In genomic region chr9:87570000-87570834, GRCh38 we compare ENCODE assay signal across 9 cellular contexts.
DNase-seq lines count a peak whose midpoint lies in the region; ATAC-seq and TF ChIP-seq lines count a peak whose summit lies in the region.
"Had no signal": no experiment of that assay in that cellular context is flagged by ENCODE, and none has a peak within 500 bp of the region (broad histone marks: within the 10 kb centered on the region; RNA-seq: fewer than 3 reads in every experiment).

No MANE protein-coding gene starts in this region.

- H3K9me3 Mint-ChIP-seq in neural progenitor cell = no peaks in the 10 kb centered on the region

- H3K4me2 ChIP-seq in neural progenitor cell = peak overlapping the region; percentile 44

- H3K27ac ChIP-seq in caudate nucleus (ENCODE audit: low read depth, low read length) = peak overlapping the region; percentile 62
- peak overlapping the region; percentile 10 for H3K27ac ChIP-seq in neural progenitor cell
- H3K27ac ChIP-seq in colonic mucosa = no peak overlapping the region

- no peak overlapping the region for H2AFZ ChIP-seq in neural progenitor cell (replicated peaks)

- peaks cover 30% of the 10 kb centered on the region for H3K79me2 ChIP-seq in neural progenitor cell (ENCODE audit: low read depth)

- peaks cover 20% of the 10 kb centered on the region for H3K36me3 Mint-ChIP-seq in neural progenitor cell

- peaks cover 35% of the 10 kb centered on the region for H4K20me1 ChIP-seq in neural progenitor cell (ENCODE audit: low read depth)

- H3K4me1 ChIP-seq in neural progenitor cell = peaks cover 39% of the 10 kb centered on the region
- H3K4me1 ChIP-seq in colonic mucosa = no peaks in the 10 kb centered on the region

- intact Hi-C loops in colonic mucosa (cut with DNase I) = no loop called here

- TF ChIP-seq CTCF in neural progenitor cell (IDR thresholded peaks at IDR 0.05) = no peak
- no peak for TF ChIP-seq CTCF in colonic mucosa (IDR thresholded peaks at IDR 0.05)

- H3K4me3 Mint-ChIP-seq in neural progenitor cell = no peak overlapping the region
- H3K4me3 Mint-ChIP-seq: activated CD8-positive, alpha-beta T cell treated with anti-CD3 and anti-CD28 coated beads, Interleukin-2, amount 10 ng/mL, durations not matched to agents 7 days and 5 days had no signal

- H3K27me3 ChIP-seq in neural progenitor cell = no peaks in the 10 kb centered on the region
- H3K27me3 ChIP-seq in colonic mucosa = no peaks in the 10 kb centered on the region

- H3K9me3 ChIP-seq in neural progenitor cell (ENCODE audit: low read depth) = no peaks in the 10 kb centered on the region
- H3K9me3 ChIP-seq in colonic mucosa = no peaks in the 10 kb centered on the region

- H3K4me3 ChIP-seq in neural progenitor cell = no peak overlapping the region
- no peak overlapping the region for H3K4me3 ChIP-seq in colonic mucosa

- H3K36me3 ChIP-seq in neural progenitor cell = no peaks in the 10 kb centered on the region
- H3K36me3 ChIP-seq in colonic mucosa = no peaks in the 10 kb centered on the region

- H3K27ac Mint-ChIP-seq in neural progenitor cell = peak overlapping the region; percentile 58
- H3K27ac Mint-ChIP-seq: activated CD8-positive, alpha-beta T cell treated with anti-CD3 and anti-CD28 coated beads, Interleukin-2, amount 10 ng/mL, durations not matched to agents 7 days and 5 days had no signal

- ATAC-seq in GM18499 (IDR thresholded peaks at IDR 0.05; ENCODE audit: insufficient read depth, unreplicated experiment) (peak; percentile 55), HG02938 (IDR thresholded peaks at IDR 0.05; ENCODE audit: unreplicated experiment) (peak; percentile 75), HG03025 (IDR thresholded peaks at IDR 0.05; ENCODE audit: low FRiP score, unreplicated experiment) (no peak)
- ATAC-seq: activated CD8-positive, alpha-beta T cell treated with anti-CD3 and anti-CD28 coated beads, Interleukin-2, amount 10 ng/mL, durations not matched to agents 7 days and 5 days had no signal

- H3K9ac ChIP-seq in neural progenitor cell = no peak overlapping the region
- H3K9ac ChIP-seq in colonic mucosa (ENCODE audit: low read depth in 2 of 2, low read length in 2 of 2) = peak overlapping the region in 1 of 2 donors; percentile 21

- DNase-seq in caudate nucleus (lab: John Stamatoyannopoulos, UW) = no peak
- DNase-seq in neural progenitor cell (ENCODE audit: low spot score) = no peak
- no peak for DNase-seq in activated CD8-positive, alpha-beta memory T cell treated with anti-CD3 and anti-CD28 coated beads, Interleukin-2, amount 50 U/mL, for 48 hours
- DNase-seq in stimulated activated CD4-positive, alpha-beta T cell treated with anti-CD3 and anti-CD28 coated beads, Interleukin-4, amount 100 ng/mL, for 1 hour = no peak
- DNase-seq in colonic mucosa = no peak
- DNase-seq: activated CD8-positive, alpha-beta T cell treated with anti-CD3 and anti-CD28 coated beads, Interleukin-2, amount 10 ng/mL, durations not matched to agents 7 days and 5 days had no signal

- peaks cover 51% of the 10 kb centered on the region for H3K4me1 Mint-ChIP-seq in neural progenitor cell

- peaks cover 9% of the 10 kb centered on the region for H3F3A ChIP-seq in neural progenitor cell (ENCODE audit: low read depth)

- no peaks in the 10 kb centered on the region for H3K27me3 Mint-ChIP-seq in neural progenitor cell (ENCODE audit: insufficient read depth, low read depth)
